17 cellular contexts compared by ENCODE assay signal in the genomic region with DNA sequence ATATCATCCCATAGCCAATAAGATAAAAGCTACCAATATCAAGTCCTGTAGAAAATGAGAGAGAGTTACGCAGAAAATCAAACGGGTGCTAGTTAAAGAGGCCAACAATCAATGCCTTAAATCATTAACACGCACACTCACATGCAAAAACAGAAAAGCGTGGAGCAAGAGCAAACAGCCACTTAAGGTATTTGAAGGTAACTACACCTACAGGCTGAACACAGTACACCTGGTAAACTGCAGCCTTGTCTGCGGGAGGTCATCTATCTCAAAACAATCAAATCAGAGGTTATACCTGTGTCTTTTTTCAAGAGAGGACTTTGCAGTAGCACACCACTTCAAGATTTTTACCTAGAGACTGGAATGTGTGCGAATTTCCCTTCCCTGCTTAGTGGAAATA. TPM values are rescaled to one million over a fixed set of nuclear protein-coding genes. Genes with fewer than 3 reads are reported as not detected.
DNase-seq lines count a peak whose midpoint lies in the region; ATAC-seq and TF ChIP-seq lines count a peak whose summit lies in the region.
"Had no signal": no experiment of that assay in that cellular context is flagged by ENCODE, and none has a peak within 500 bp of the region (broad histone marks: within the 10 kb centered on the region; RNA-seq: fewer than 3 reads in every experiment).

No MANE protein-coding gene starts in this region.

- 0 out of 2 replicates have a peak, but pooled peaks cover 3% of the 10 kb centered on the region for H3K4me1 ChIP-seq in H9 (ENCODE audit: insufficient read depth, low read length)
- H3K4me1 ChIP-seq in mucosa of descending colon (ENCODE audit: low read depth), result peaks cover 12% of the 10 kb centered on the region
- H3K4me1 ChIP-seq in PC-3 (ENCODE audit: insufficient read depth, low read length), result peaks cover 59% of the 10 kb centered on the region

- H3K27ac Mint-ChIP-seq in Calu3 (ENCODE audit: unreplicated experiment) (no peak overlapping the region), H9 (no peak overlapping the region)
- H3K27ac Mint-ChIP-seq: CD8-positive, alpha-beta T cell had no signal

- peaks cover 6% of the 10 kb centered on the region for H3F3A ChIP-seq in PC-3 (ENCODE audit: low read length, unreplicated experiment)

- H3K4ac ChIP-seq in H9 (ENCODE audit: low read depth, low read length), result no peak overlapping the region

- H3K79me1 ChIP-seq in H9 (ENCODE audit: insufficient read depth, low read depth, low read length, poor library complexity, severe bottlenecking), result no peaks in the 10 kb centered on the region

- no peak overlapping the region for H2BK120ac ChIP-seq in H9 (ENCODE audit: low read depth, low read length, poor library complexity, severe bottlenecking)

- H3K9me3 ChIP-seq in H9 (ENCODE audit: control insufficient read depth, low read depth, low read length), result no peaks in the 10 kb centered on the region
- no peaks in the 10 kb centered on the region for H3K9me3 ChIP-seq in mucosa of descending colon
- H3K9me3 ChIP-seq in PC-3 (ENCODE audit: low read length), result no peaks in the 10 kb centered on the region
- H3K9me3 ChIP-seq: BLaER1 treated with 17β-estradiol and CSF1 and Interleukin-3, amounts not matched to agents 10 nM and 100 nM had no signal

- H3K14ac ChIP-seq in H9 (ENCODE audit: insufficient read depth, low read length), result no peak overlapping the region

- H3K27me3 ChIP-seq in H9 (ENCODE audit: insufficient read depth, low read length) (no peaks in the 10 kb centered on the region; the same call in 1 of the 2 replicates), PC-3 (ENCODE audit: low read length) (no peaks in the 10 kb centered on the region)
- H3K27me3 ChIP-seq: BLaER1 treated with 17β-estradiol and CSF1 and Interleukin-3, amounts not matched to agents 10 nM and 100 nM had no signal

- no peaks in the 10 kb centered on the region for H3K9me3 Mint-ChIP-seq in Calu3 (ENCODE audit: low read depth, unreplicated experiment)
- no peaks in the 10 kb centered on the region for H3K9me3 Mint-ChIP-seq in H9
- H3K9me3 Mint-ChIP-seq: CD8-positive, alpha-beta T cell had no signal

- ATAC-seq in mucosa of descending colon (peak; percentile 55), PC-3 (no peak)
- ATAC-seq: CD8-positive, alpha-beta T cell had no signal

- no peaks in the 10 kb centered on the region for H3K36me3 ChIP-seq in mucosa of descending colon (ENCODE audit: low read depth)
- H3K36me3 ChIP-seq in PC-3 (ENCODE audit: low read depth, low read length), result 0 out of 2 replicates have a peak, but pooled peaks cover 3% of the 10 kb centered on the region

- H2BK20ac ChIP-seq in H9 (ENCODE audit: low read depth, low read length, poor library complexity, severe bottlenecking), result no peak overlapping the region

- no peaks in the 10 kb centered on the region for H3K9me2 ChIP-seq in PC-3 (replicated peaks; ENCODE audit: low read length)

- POLR2A ChIA-PET in PC-3 (lab: Charles Lee; ENCODE audit: unreplicated experiment), result no interaction called here

- H3K27me3 Mint-ChIP-seq in Calu3 (ENCODE audit: unreplicated experiment) (no peaks in the 10 kb centered on the region), H9 (ENCODE audit: low read depth) (peaks cover 26% of the 10 kb centered on the region)

- H2AK5ac ChIP-seq in H9 (ENCODE audit: insufficient read length, low read length), result no peak overlapping the region

- no peak overlapping the region for H3K27ac ChIP-seq in H9 (ENCODE audit: insufficient read length, low read depth, low read length)
- no peak overlapping the region for H3K27ac ChIP-seq in coronary artery
- H3K27ac ChIP-seq in PC-3 (ENCODE audit: low read length), result no peak overlapping the region
- H3K27ac ChIP-seq: HL-60, SK-N-MC had no signal

- BruUV-seq in Calu3 (replicated peaks; lab: Mats Ljungman, UMichigan), result no TSS peak
- BruUV-seq in PC-3 (replicated peaks; lab: Mats Ljungman, UMichigan), result no TSS peak

- no peak overlapping the region for H3K23ac ChIP-seq in H9 (ENCODE audit: insufficient read length, low read depth, low read length)

- no peak overlapping the region for H3K18ac ChIP-seq in H9 (ENCODE audit: insufficient read length, low read depth, low read length)

- H3T11ph ChIP-seq in H9 (ENCODE audit: low read length), result no peak overlapping the region

- DNase-seq in Calu3 (peak; percentile 15), H9 (no peak), coronary artery (ENCODE audit: low spot score) (peak; percentile 1), mucosa of descending colon (no peak), T-helper 9 cell (no peak), T1000 (lab: John Stamatoyannopoulos, UW) (no peak), PC-3 (no peak)
- DNase-seq: CD8-positive, alpha-beta T cell; DND-41; IMR-90; NCI-H1436 treated with DMSO at 0.1 percent for 48 hours; NCI-H2029; NCI-H510A; SHP77 had no signal

- no peak overlapping the region for H4K5ac ChIP-seq in H9 (ENCODE audit: insufficient read length, low read depth, low read length)

- H3K4me3 ChIP-seq in coronary artery, result no peak overlapping the region
- no peak overlapping the region for H3K4me3 ChIP-seq in mucosa of descending colon
- no peak overlapping the region for H3K4me3 ChIP-seq in PC-3 (ENCODE audit: low read length)
- H3K4me3 ChIP-seq: BLaER1 treated with 17β-estradiol and CSF1 and Interleukin-3, amounts not matched to agents 10 nM and 100 nM; SK-N-MC had no signal

- H3K4me1 Mint-ChIP-seq in Calu3 (ENCODE audit: low read depth, unreplicated experiment), result peaks cover 47% of the 10 kb centered on the region
- peaks cover 27 to 41% of the 10 kb centered on the region in 2 experiments for H3K4me1 Mint-ChIP-seq in H9

- WGBS in H9 (ENCODE audit: extremely low coverage, insufficient read length, low lambda C conversion rate), result no CpG with 5 or more reads among the region's 6 CpGs

- intact Hi-C loops in Calu3 (cut with micrococcal nuclease; ENCODE audit: unreplicated experiment) (no loop called here), mucosa of descending colon (cut with DNase I, micrococcal nuclease) (no loop called here), PC-3 (cut with micrococcal nuclease) (no loop called here)

- no peak overlapping the region for H2BK12ac ChIP-seq in H9 (ENCODE audit: insufficient read length, low read depth, low read length)

- CTCF ChIA-PET in Calu3 (lab: Charles Lee) (no interaction called here), PC-3 (lab: Charles Lee) (no interaction called here)

- H3K56ac ChIP-seq in H9 (ENCODE audit: insufficient read length, low read depth, low read length), result no peak overlapping the region

- TF ChIP-seq CTCF in Calu3 (IDR thresholded peaks at IDR 0.05; ENCODE audit: unreplicated experiment) (no peak), H9 (conservative IDR thresholded peaks at IDR 0.05) (peak; percentile 23; the same call in 1 of the 3 replicates), coronary artery (IDR thresholded peaks at IDR 0.05) (no peak), mucosa of descending colon (IDR thresholded peaks at IDR 0.05) (no peak), PC-3 (conservative IDR thresholded peaks at IDR 0.05; ENCODE audit: low read depth, low read length) (no peak)

- no peaks in the 10 kb centered on the region for H3K23me2 ChIP-seq in H9 (ENCODE audit: insufficient read length, low read depth, low read length, poor library complexity, severe bottlenecking)

- no peak overlapping the region for H3K9ac ChIP-seq in H9 (ENCODE audit: extremely low read depth, insufficient read length, low read length)
- H3K9ac ChIP-seq in PC-3 (ENCODE audit: low read length), result no peak overlapping the region
- H3K9ac ChIP-seq: BLaER1 treated with 17β-estradiol and CSF1 and Interleukin-3, amounts not matched to agents 10 nM and 100 nM had no signal

- no peak overlapping the region for H2BK15ac ChIP-seq in H9 (ENCODE audit: low read depth, low read length)

- H3K4me2 ChIP-seq in H9 (ENCODE audit: insufficient read depth, insufficient read length, low read length) (no peak overlapping the region), PC-3 (ENCODE audit: low read length) (no peak overlapping the region)
- H3K4me2 ChIP-seq: BLaER1 treated with 17β-estradiol and CSF1 and Interleukin-3, amounts not matched to agents 10 nM and 100 nM had no signal

- no peaks in the 10 kb centered on the region for H4K20me1 ChIP-seq in H9 (ENCODE audit: control insufficient read depth, insufficient read depth, insufficient read length)
- peaks cover 63% of the 10 kb centered on the region for H4K20me1 ChIP-seq in PC-3 (ENCODE audit: low read length)

- H3K4me3 Mint-ChIP-seq in Calu3 (ENCODE audit: low read depth, unreplicated experiment) (peak overlapping the region; percentile 19), H9 (no peak overlapping the region; a peak in 1 of 5 replicates)
- H3K4me3 Mint-ChIP-seq: CD8-positive, alpha-beta T cell had no signal

- H3K79me2 ChIP-seq in H9 (ENCODE audit: insufficient read depth, low read length) (peaks cover 3% of the 10 kb centered on the region; the same call in 1 of the 2 replicates), PC-3 (ENCODE audit: low read length) (peaks cover 98% of the 10 kb centered on the region)

- H2AFZ ChIP-seq in H9 (ENCODE audit: low read length) (no peak overlapping the region), PC-3 (ENCODE audit: low read length) (no peak overlapping the region)

- H4K8ac ChIP-seq in H9 (replicated peaks; ENCODE audit: insufficient read length, low read depth, low read length), result no peak overlapping the region

- H3K36me3 Mint-ChIP-seq in Calu3 (ENCODE audit: insufficient read depth, unreplicated experiment) (no peaks in the 10 kb centered on the region), H9 (ENCODE audit: insufficient read depth in 1 of 3, low read depth in 3 of 3) (no peaks in the 10 kb centered on the region)
- H3K36me3 Mint-ChIP-seq: CD8-positive, alpha-beta T cell had no signal

- no peak overlapping the region for H4K91ac ChIP-seq in H9 (ENCODE audit: insufficient read length, low read depth, low read length)

- no peak overlapping the region for H2BK5ac ChIP-seq in H9 (ENCODE audit: insufficient read length, low read length)

RNA-seq across cellular contexts. Expression of gene SLC35F2, which starts 23.6 kb away (rescaled TPM):
- total RNA-seq in Calu3 (2022) (24.4 and 34.5 TPM in 2 replicates), H9 (2021) (22.7 and 24.0 TPM in 2 replicates), mucosa of descending colon (10 to 100 TPM; 13.2 to 32.7 (median 31.6) TPM), PC-3 (2014; rRNA removed) (190 and 210 TPM in 2 replicates)

Comparison
In these comparisons a context has a peak if more than half of its experiments do, and no peak if none do; other contexts are left out.
1. DNase-seq: peak in Calu3 (single experiment) and coronary artery (single experiment); none in H9 (single experiment), mucosa of descending colon (0 of 3), T-helper 9 cell (single experiment), T1000 (single experiment) and PC-3 (single experiment).